ENCODE assay signal across 35 cellular contexts in genomic region chr9:32300373-32300772, GRCh38.
"Had no signal": no experiment of that assay in that cellular context is flagged by ENCODE, and none has a peak within 500 bp of the region (broad histone marks: within the 10 kb centered on the region; RNA-seq: fewer than 3 reads in every experiment).

No MANE protein-coding gene starts in this region.

- H3K27ac Mint-ChIP-seq: activated CD8-positive, alpha-beta T cell treated with anti-CD3 and anti-CD28 coated beads for 36 hours; activated naive CD8-positive, alpha-beta T cell; activated T-helper 17 cell treated with anti-CD3 and anti-CD28 coated beads, Interleukin-2, amount 50 U/mL, for 72 hours; effector memory CD8-positive, alpha-beta T cell; T-cell; T-helper 17 cell; T-helper 2 cell treated with Interferon-gamma antibody and Interleukin-4, amounts not matched to agents 5 μg/mL and 100 μg/mL, for 36 hours had no signal

- FAIRE-seq: astrocyte, bronchial epithelial cell had no signal

- DNase-seq: activated CD4-positive, alpha-beta T cell treated with anti-CD3 and anti-CD28 coated beads for 4 hours; activated CD4-positive, alpha-beta T cell treated with anti-CD3 and anti-CD28 coated beads, Interleukin-2, amount 50 U/mL, for 1 hour; activated CD4-positive, alpha-beta T cell treated with anti-CD3 and anti-CD28 coated beads, Interleukin-2, amount 50 U/mL, for 48 hours; activated CD4-positive, CD25-positive, alpha-beta regulatory T cell; activated CD4-positive, CD25-positive, alpha-beta regulatory T cell treated with anti-CD3 and anti-CD28 coated beads, Interleukin-2, amount 50 U/mL, for 72 hours; activated CD8-positive, alpha-beta memory T cell treated with anti-CD3 and anti-CD28 coated beads for 24 hours; activated CD8-positive, alpha-beta T cell treated with anti-CD3 and anti-CD28 coated beads for 36 hours; activated effector memory CD4-positive, alpha-beta T cell treated with Interleukin-2 at 50 U/mL for 16 hours; activated gamma-delta T cell treated with Interleukin-2 at 50 U/mL for 16 hours; activated naive CD4-positive, alpha-beta T cell treated with anti-CD3 and anti-CD28 coated beads, Interleukin-2, amount 50 U/mL, for 16 hours; activated naive CD4-positive, alpha-beta T cell treated with Interleukin-2 at 50 U/mL for 16 hours; activated T-cell treated with anti-CD3 and anti-CD28 coated beads, Interleukin-2, amount 50 U/mL, for 4 hours; amniotic stem cell; anterior cingulate cortex; brain microvascular endothelial cell; dermis blood vessel endothelial cell; effector CD4-positive, alpha-beta T cell; effector memory CD8-positive, alpha-beta T cell; erythroblast; foreskin keratinocyte; gastrocnemius medialis; glutamatergic neuron; heart left ventricle; T-cell; T-helper 17 cell; T1000; WERI-Rb-1 had no signal

- H3K4me3 Mint-ChIP-seq: activated CD8-positive, alpha-beta T cell treated with anti-CD3 and anti-CD28 coated beads for 36 hours; activated naive CD8-positive, alpha-beta T cell; activated T-cell treated with anti-CD3 and anti-CD28 coated beads, Interleukin-2, amount 50 U/mL, for 4 hours; activated T-helper 17 cell treated with anti-CD3 and anti-CD28 coated beads, Interleukin-2, amount 50 U/mL, for 72 hours; central memory CD8-positive, alpha-beta T cell; effector memory CD8-positive, alpha-beta T cell; T-cell; T-helper 17 cell; T-helper 2 cell treated with Interferon-gamma antibody and Interleukin-4, amounts not matched to agents 5 μg/mL and 100 μg/mL, for 36 hours had no signal

- H3K4me1 Mint-ChIP-seq: activated T-helper 17 cell treated with anti-CD3 and anti-CD28 coated beads, Interleukin-2, amount 50 U/mL, for 72 hours; central memory CD8-positive, alpha-beta T cell; T-cell had no signal

- H3K9me3 ChIP-seq: esophagus muscularis mucosa, gastrocnemius medialis had no signal

- H3K27ac ChIP-seq: brain microvascular endothelial cell, coronary artery, esophagus muscularis mucosa, foreskin keratinocyte, gastrocnemius medialis, heart left ventricle, WERI-Rb-1 had no signal

- H3K36me3 Mint-ChIP-seq: activated naive CD8-positive, alpha-beta T cell; T-cell had no signal

- H3K27me3 ChIP-seq: brain microvascular endothelial cell, esophagus muscularis mucosa, gastrocnemius medialis, heart left ventricle had no signal

- H3K9me3 Mint-ChIP-seq: activated CD8-positive, alpha-beta T cell treated with anti-CD3 and anti-CD28 coated beads for 36 hours; activated T-cell treated with anti-CD3 and anti-CD28 coated beads, Interleukin-2, amount 50 U/mL, for 4 hours; activated T-helper 17 cell treated with anti-CD3 and anti-CD28 coated beads, Interleukin-2, amount 50 U/mL, for 72 hours; central memory CD8-positive, alpha-beta T cell; effector memory CD8-positive, alpha-beta T cell; T-helper 2 cell treated with Interferon-gamma antibody and Interleukin-4, amounts not matched to agents 5 μg/mL and 100 μg/mL, for 36 hours had no signal

- ATAC-seq: activated CD8-positive, alpha-beta T cell treated with anti-CD3 and anti-CD28 coated beads for 36 hours; activated T-cell treated with anti-CD3 and anti-CD28 coated beads, Interleukin-2, amount 50 U/mL, for 4 hours; activated T-helper 17 cell treated with anti-CD3 and anti-CD28 coated beads, Interleukin-2, amount 50 U/mL, for 72 hours; effector memory CD8-positive, alpha-beta T cell; foreskin keratinocyte; gastrocnemius medialis; heart left ventricle; T-cell; T-helper 17 cell had no signal

- H3K36me3 ChIP-seq: brain microvascular endothelial cell, esophagus muscularis mucosa, gastrocnemius medialis, heart left ventricle, WERI-Rb-1 had no signal

- H3K4me3 ChIP-seq: coronary artery, esophagus muscularis mucosa, gastrocnemius medialis, heart left ventricle had no signal

- H3K4me1 ChIP-seq: esophagus muscularis mucosa, foreskin keratinocyte, gastrocnemius medialis, heart left ventricle had no signal
